In the genomic region with DNA sequence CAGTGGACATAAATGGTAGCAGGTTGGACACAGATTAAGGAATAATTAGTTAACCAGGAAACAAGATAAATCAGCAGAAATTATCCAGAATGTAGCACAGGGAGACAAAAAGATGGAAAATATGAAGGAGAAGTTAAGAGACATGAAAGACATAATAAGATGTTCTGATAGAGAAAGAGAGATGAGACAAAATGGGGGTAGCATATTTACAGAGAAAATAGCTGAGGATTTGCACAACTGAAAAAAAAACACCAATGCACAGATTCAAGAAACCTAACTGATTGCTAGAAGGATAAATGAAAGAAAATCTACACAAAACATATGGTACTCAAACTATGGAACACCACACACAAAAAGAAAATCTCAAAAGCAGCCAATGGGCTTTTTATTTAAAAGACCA, we compare ENCODE assay signal across 8 cellular contexts. TPM values are rescaled to one million over a fixed set of nuclear protein-coding genes. Genes with fewer than 3 reads are reported as not detected.
A peak's percentile ranks its signal among the peaks of the same experiment; 100 is the strongest.
DNase-seq lines count a peak whose midpoint lies in the region; ATAC-seq and TF ChIP-seq lines count a peak whose summit lies in the region.

No MANE protein-coding gene starts in this region.

- intact Hi-C loops in esophagus squamous epithelium (cut with DNase I) (no loop called here), sigmoid colon (cut with DNase I) (no loop called here)

- H3K9me3 ChIP-seq in SJCRH30 (replicated peaks) (no peaks in the 10 kb centered on the region), esophagus squamous epithelium (no peaks in the 10 kb centered on the region), sigmoid colon (no peaks in the 10 kb centered on the region)

- TF ChIP-seq CTCF in GM12865 (IDR thresholded peaks at IDR 0.05; ENCODE audit: insufficient read depth, low read depth, low read length, missing control alignments), result no peak
- TF ChIP-seq CTCF in esophagus squamous epithelium (IDR thresholded peaks at IDR 0.05), result no peak
- no peak for TF ChIP-seq CTCF in sigmoid colon (IDR thresholded peaks at IDR 0.05)

- no peak for TF ChIP-seq POLR2A in esophagus squamous epithelium (IDR thresholded peaks at IDR 0.05)
- TF ChIP-seq POLR2A in sigmoid colon (IDR thresholded peaks at IDR 0.05), result no peak

- no peaks in the 10 kb centered on the region for H3K36me3 ChIP-seq in SJCRH30
- no peaks in the 10 kb centered on the region for H3K36me3 ChIP-seq in esophagus squamous epithelium
- no peaks in the 10 kb centered on the region for H3K36me3 ChIP-seq in sigmoid colon

- H3K4me3 ChIP-seq in GM12865 (ENCODE audit: low read depth, low read length) (peak overlapping the region; percentile 64), SJCRH30 (peak overlapping the region; percentile 64), esophagus squamous epithelium (peak overlapping the region; percentile 41 to 77 (median 66)), sigmoid colon (peak overlapping the region in 3 of 4 donors; percentile 52 to 65 (median 58))

- TF ChIP-seq EP300 in sigmoid colon (IDR thresholded peaks at IDR 0.05), result no peak

- H3K27ac ChIP-seq in SJCRH30, result peak overlapping the region; percentile 46
- peak overlapping the region in 2 of 4 donors; percentile 38 to 62 for H3K27ac ChIP-seq in esophagus squamous epithelium
- peak overlapping the region in 1 of 4 donors; percentile 48 for H3K27ac ChIP-seq in sigmoid colon

- no peaks in the 10 kb centered on the region for H3K27me3 ChIP-seq in SJCRH30
- no peaks in the 10 kb centered on the region for H3K27me3 ChIP-seq in esophagus squamous epithelium
- no peaks in the 10 kb centered on the region for H3K27me3 ChIP-seq in sigmoid colon

- no peak for DNase-seq in GM12865 (ENCODE audit: low read depth)
- DNase-seq in SJCRH30, result no peak
- no peak for DNase-seq in esophagus squamous epithelium (lab: John Stamatoyannopoulos, UW)
- no peak for DNase-seq in sigmoid colon
- DNase-seq in NK-92 (lab: John Stamatoyannopoulos, UW; ENCODE audit: unreplicated experiment), result no peak
- DNase-seq in epidermal melanocyte (ENCODE audit: insufficient read length, low spot score), result no peak

- H3K4me1 ChIP-seq in SJCRH30 (0 out of 2 replicates have a peak, but pooled peaks cover 4% of the 10 kb centered on the region), esophagus squamous epithelium (peaks cover 6 to 17% (median 13%) of the 10 kb centered on the region in 3 donors), sigmoid colon (peaks cover 0 to 13% (median 9%) of the 10 kb centered on the region in 4 donors)

- ATAC-seq in HG02588 (IDR thresholded peaks at IDR 0.05; ENCODE audit: unreplicated experiment) (no peak), HG03460 (IDR thresholded peaks at IDR 0.05; ENCODE audit: unreplicated experiment) (no peak)

RNA-seq across cellular contexts. Expression of a gene that starts 34.6 kb away (rescaled TPM):
- 11.0 and 11.2 TPM in 2 replicates for total RNA-seq in SJCRH30 (2014; rRNA removed; shearing (Covaris generic))
- total RNA-seq in esophagus squamous epithelium (10 to 100 TPM in 3 of 4 donors, 1 to 10 TPM in 1; 8.7 to 13.2 (median 10.4) TPM), sigmoid colon (1 to 10 TPM; 6.1 to 7.2 (median 6.3) TPM)
- 10 to 100 TPM in 1 of 3 donors, 1 to 10 TPM in 2; 8.6 to 10.8 (median 9.5) TPM for polyA plus RNA-seq in sigmoid colon

RNA-seq across cellular contexts. Expression of a gene that starts 35.0 kb away (rescaled TPM):
- total RNA-seq in SJCRH30 (2014; rRNA removed; shearing (Covaris generic)), result 0.73 TPM in 1 of 2 replicates, not detected in the other
- total RNA-seq in esophagus squamous epithelium, result 1 to 10 TPM; 1.4 to 4.7 (median 2.0) TPM
- 1 to 10 TPM in 2 of 4 donors, under 1 TPM in 1, not detected in 1; 0.55 to 5.3 (median 1.1) TPM for total RNA-seq in sigmoid colon
- polyA plus RNA-seq in sigmoid colon, result under 1 TPM; 0.60 to 0.90 (median 0.69) TPM

RNA-seq across cellular contexts. Expression of a gene that starts 53.0 kb away (rescaled TPM):
- 15.2 and 16.4 TPM in 2 replicates for total RNA-seq in SJCRH30 (2014; rRNA removed; shearing (Covaris generic))
- total RNA-seq in esophagus squamous epithelium (100 to 1,000 TPM in 2 of 4 donors, 10 to 100 TPM in 2; 57.3 to 206 (median 96.6) TPM), sigmoid colon (100 to 1,000 TPM in 1 of 4 donors, 10 to 100 TPM in 3; 17.1 to 103 (median 30.5) TPM)
- 10 to 100 TPM; 29.4 to 43.2 (median 40.2) TPM for polyA plus RNA-seq in sigmoid colon
